In genomic region chr6:142907544-142907943, GRCh38 we compare ENCODE assay signal across 10 cellular contexts. TPM values are rescaled to one million over a fixed set of nuclear protein-coding genes. Genes with fewer than 3 reads are reported as not detected.
DNase-seq lines count a peak whose midpoint lies in the region; ATAC-seq lines count a peak whose summit lies in the region.
"Had no signal": no experiment of that assay in that cellular context is flagged by ENCODE, and none has a peak within 500 bp of the region (broad histone marks: within the 10 kb centered on the region; RNA-seq: fewer than 3 reads in every experiment).

No MANE protein-coding gene starts in this region.

- DNase-seq in T follicular helper cell (ENCODE audit: low read depth), result peak; percentile 42
- peak; percentile 59 for DNase-seq in myocyte (ENCODE audit: low read depth)
- DNase-seq in T1000 (lab: John Stamatoyannopoulos, UW), result no peak
- DNase-seq in NCI-H1105 treated with DMSO at 0.1 percent for 48 hours (lab: John Stamatoyannopoulos, UW), result no peak
- DNase-seq in SIG-M5 (lab: John Stamatoyannopoulos, UW), result no peak
- DNase-seq: activated CD4-positive, CD25-positive, alpha-beta regulatory T cell; NCI-H1694 had no signal

- ATAC-seq in GM19035 (IDR thresholded peaks at IDR 0.05; ENCODE audit: unreplicated experiment), result peak; percentile 29
- ATAC-seq in HG02840 (IDR thresholded peaks at IDR 0.05; ENCODE audit: low FRiP score, unreplicated experiment), result peak; percentile 19
- ATAC-seq in GM21447 (IDR thresholded peaks at IDR 0.05; ENCODE audit: unreplicated experiment), result no peak

RNA-seq across cellular contexts. Expression of gene HIVEP2, which starts 37.4 kb away (rescaled TPM):
- total RNA-seq in myocyte, result 17.2 and 18.1 TPM in 2 replicates
- 5.5 TPM for polyA plus RNA-seq in myocyte (2012)

Comparison
In these comparisons a context has a peak if more than half of its experiments do, and no peak if none do; other contexts are left out.
1. DNase-seq: peak in T follicular helper cell (single experiment) and myocyte (single experiment); none in T1000 (single experiment), NCI-H1105 treated with DMSO at 0.1 percent for 48 hours (single experiment) and SIG-M5 (single experiment).